In genomic region chr15:57485869-57486268, GRCh38 we compare ENCODE assay signal across 10 cellular contexts.
DNase-seq lines count a peak whose midpoint lies in the region; ATAC-seq and TF ChIP-seq lines count a peak whose summit lies in the region.
"Had no signal": no experiment of that assay in that cellular context is flagged by ENCODE, and none has a peak within 500 bp of the region (broad histone marks: within the 10 kb centered on the region; RNA-seq: fewer than 3 reads in every experiment).

No MANE protein-coding gene starts in this region.

- no peak for TF ChIP-seq POLR2A in adrenal gland (IDR thresholded peaks at IDR 0.05)

- no peaks in the 10 kb centered on the region for H3K4me1 ChIP-seq in right atrium auricular region
- H3K4me1 ChIP-seq in adrenal gland (replicated peaks in 1 of 2) = peaks cover 0 to 5% of the 10 kb centered on the region in 2 donors
- H3K4me1 ChIP-seq in aorta (ENCODE audit: control insufficient read depth in 1 of 2, insufficient read depth in 2 of 2, low read length in 2 of 2) = no peaks in the 10 kb centered on the region

- intact Hi-C loops in left cardiac atrium (cut with DNase I) = no loop called here
- intact Hi-C loops in adrenal gland (cut with DNase I) = no loop called here
- intact Hi-C loops in aorta (cut with DNase I) = no loop called here

- H3K9me3 ChIP-seq in right atrium auricular region (no peaks in the 10 kb centered on the region), adrenal gland (replicated peaks in 1 of 3) (no peaks in the 10 kb centered on the region), aorta (ENCODE audit: control insufficient read depth, low read length) (no peaks in the 10 kb centered on the region)

- peak; percentile 44 for DNase-seq in left cardiac atrium
- DNase-seq in right atrium auricular region (ENCODE audit: low spot score) = no peak
- peak; percentile 65 to 95 (median 90) for DNase-seq in adrenal gland
- peak; percentile 89 for DNase-seq in iPS-NIHi7 (ENCODE audit: extremely low spot score)
- peak; percentile 67 to 86 for DNase-seq in aorta
- no peak for DNase-seq in glutamatergic neuron
- no peak for DNase-seq in NCI-H2029 treated with DMSO at 0.1 percent for 48 hours (lab: John Stamatoyannopoulos, UW)
- no peak for DNase-seq in cerebellar nuclear complex (lab: John Stamatoyannopoulos, UW)
- DNase-seq: NCI-H1105 treated with DMSO at 0.1 percent for 48 hours had no signal

- TF ChIP-seq CTCF in right atrium auricular region (IDR thresholded peaks at IDR 0.05) (no peak), adrenal gland (IDR thresholded peaks at IDR 0.05) (no peak), glutamatergic neuron (IDR thresholded peaks at IDR 0.05; ENCODE audit: partially characterized antibody, unreplicated experiment) (no peak)

- H3K4me3 Mint-ChIP-seq in glutamatergic neuron (ENCODE audit: unreplicated experiment) = no peak overlapping the region
- H3K4me3 Mint-ChIP-seq: T-helper 1 cell treated with Interleukin-12 subunit alpha and Interleukin-12 subunit beta and Interleukin-4 antibody, amounts not matched to agents 30 μg/mL and 1 μg/mL, for 36 hours had no signal

- no peak overlapping the region for H3K27ac ChIP-seq in right atrium auricular region
- H3K27ac ChIP-seq in adrenal gland = peak overlapping the region in 3 of 5 donors; percentile 27 to 79 (median 56)
- no peak overlapping the region for H3K27ac ChIP-seq in aorta (ENCODE audit: low read depth in 1 of 2, low read length in 2 of 2)

- peaks cover 3% of the 10 kb centered on the region for H3K4me1 Mint-ChIP-seq in glutamatergic neuron (ENCODE audit: low read depth, unreplicated experiment)

- no peak overlapping the region for H3K4me3 ChIP-seq in right atrium auricular region
- no peak overlapping the region for H3K4me3 ChIP-seq in adrenal gland
- no peak overlapping the region for H3K4me3 ChIP-seq in aorta (ENCODE audit: low read length in 2 of 2)

- no peak overlapping the region for H3K27ac Mint-ChIP-seq in glutamatergic neuron (ENCODE audit: unreplicated experiment)
- H3K27ac Mint-ChIP-seq: T-helper 1 cell treated with Interleukin-12 subunit alpha and Interleukin-12 subunit beta and Interleukin-4 antibody, amounts not matched to agents 30 μg/mL and 1 μg/mL, for 36 hours had no signal

- no peaks in the 10 kb centered on the region for H3K27me3 ChIP-seq in right atrium auricular region
- H3K27me3 ChIP-seq in adrenal gland = no peaks in the 10 kb centered on the region
- H3K27me3 ChIP-seq in aorta (ENCODE audit: control insufficient read depth in 1 of 2, insufficient read depth in 2 of 2, low read length in 1 of 2) = no peaks in the 10 kb centered on the region

- ATAC-seq in left cardiac atrium (peak; percentile 50 to 100), aorta (ENCODE audit: low FRiP score) (peak; percentile 46)

- no peaks in the 10 kb centered on the region for H3K36me3 Mint-ChIP-seq in glutamatergic neuron (ENCODE audit: unreplicated experiment)

- 16 to 30% (median 20%) methylated on average over 2 of the region's 2 CpGs for WGBS in adrenal gland, 4 donors
- WGBS in aorta, 2 donors = 0 to 7% methylated on average over 2 of the region's 2 CpGs

- H3K27me3 Mint-ChIP-seq in glutamatergic neuron (ENCODE audit: unreplicated experiment) = peaks cover 1% of the 10 kb centered on the region

- H3K36me3 ChIP-seq in right atrium auricular region (no peaks in the 10 kb centered on the region), adrenal gland (replicated peaks in 1 of 2) (no peaks in the 10 kb centered on the region), aorta (ENCODE audit: control insufficient read depth in 1 of 2, insufficient read depth in 2 of 2, low read length in 1 of 2) (no peaks in the 10 kb centered on the region)

- H3K9me3 Mint-ChIP-seq in glutamatergic neuron (ENCODE audit: unreplicated experiment) = no peaks in the 10 kb centered on the region
- H3K9me3 Mint-ChIP-seq: T-helper 1 cell treated with Interleukin-12 subunit alpha and Interleukin-12 subunit beta and Interleukin-4 antibody, amounts not matched to agents 30 μg/mL and 1 μg/mL, for 36 hours had no signal

Comparison
In these comparisons a context has a peak if more than half of its experiments do, and no peak if none do; other contexts are left out.
1. DNase-seq: peak in left cardiac atrium (single experiment), adrenal gland (7 of 7), iPS-NIHi7 (single experiment) and aorta (2 of 2); none in right atrium auricular region (single experiment), glutamatergic neuron (single experiment), NCI-H2029 treated with DMSO at 0.1 percent for 48 hours (single experiment) and cerebellar nuclear complex (0 of 2).
2. H3K27ac ChIP-seq: peak in adrenal gland (3 of 5); none in right atrium auricular region (0 of 2) and aorta (0 of 2).